3 cellular contexts compared by ENCODE assay signal in the genomic region with DNA sequence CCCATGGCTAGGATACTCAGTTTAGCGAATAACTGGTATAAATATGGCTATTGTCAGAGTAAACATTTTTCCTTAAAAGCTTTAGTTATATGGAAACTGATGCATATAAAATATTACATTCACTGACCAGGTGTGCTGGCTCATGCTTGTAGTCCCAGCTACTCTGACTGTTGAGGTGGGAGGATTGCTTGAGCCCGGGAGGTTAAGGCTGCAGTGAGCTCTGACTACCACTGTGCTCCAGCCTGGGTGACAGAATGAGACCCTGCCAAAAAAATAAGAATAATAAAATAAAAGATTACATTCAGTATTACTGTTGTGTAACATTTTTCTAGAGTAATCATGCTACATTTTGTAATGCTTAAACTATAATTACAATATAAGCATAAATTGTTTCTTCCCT.
"Had no signal": no experiment of that assay in that cellular context is flagged by ENCODE, and none has a peak within 500 bp of the region (broad histone marks: within the 10 kb centered on the region; RNA-seq: fewer than 3 reads in every experiment).

No MANE protein-coding gene starts in this region.

- H3K4me3 ChIP-seq: GM12878 had no signal

- DNase-seq: GDM1, GF-D8 had no signal

- ATAC-seq: GM12878 had no signal
